ENCODE assay signal across 18 cellular contexts in the genomic region with DNA sequence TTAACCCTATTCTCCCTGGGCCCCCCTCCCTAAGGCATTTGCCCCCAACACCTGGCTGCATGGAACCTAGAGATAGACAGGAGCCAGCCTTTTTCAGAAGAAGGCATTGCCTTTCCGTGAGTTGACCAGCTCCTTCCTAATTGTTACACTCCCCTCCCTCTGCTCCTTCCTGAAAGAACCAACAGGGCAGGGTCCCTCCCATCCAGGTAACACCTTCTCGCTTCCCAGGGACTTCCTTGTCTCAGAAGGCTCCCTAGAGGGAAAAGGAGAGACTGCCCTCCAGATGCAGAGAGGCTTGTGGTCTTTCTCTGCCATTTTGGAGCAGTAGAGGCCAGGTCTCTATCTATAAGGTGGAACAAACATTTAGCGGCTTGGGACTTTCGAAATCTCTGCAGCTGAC.
"Had no signal": no experiment of that assay in that cellular context is flagged by ENCODE, and none has a peak within 500 bp of the region (broad histone marks: within the 10 kb centered on the region; RNA-seq: fewer than 3 reads in every experiment).

No MANE protein-coding gene starts in this region.

- H3K27me3 ChIP-seq: cardiac muscle cell, colonic mucosa, testis had no signal

- FAIRE-seq: small intestine had no signal

- H3K36me3 ChIP-seq: cardiac muscle cell, colonic mucosa, WERI-Rb-1 had no signal

- H3K9me3 ChIP-seq: colonic mucosa, testis had no signal

- H3K4me3 ChIP-seq: cardiac muscle cell, colonic mucosa, testis had no signal

- ATAC-seq: activated CD4-positive, alpha-beta T cell treated with anti-CD3 and anti-CD28 coated beads for 36 hours; natural killer cell; stimulated activated naive CD8-positive, alpha-beta T cell treated with anti-CD3 and anti-CD28 coated beads, Interleukin-15, Interleukin-2, amounts not matched to agents 100 U/mL and 50 U/mL, for 24 hours; T-helper 17 cell had no signal

- H3K4me1 ChIP-seq: colonic mucosa had no signal

- H3K27ac ChIP-seq: colonic mucosa, WERI-Rb-1 had no signal

- DNase-seq: activated CD4-positive, alpha-beta memory T cell treated with anti-CD3 and anti-CD28 coated beads for 36 hours; activated CD4-positive, alpha-beta T cell treated with anti-CD3 and anti-CD28 coated beads for 36 hours; activated naive CD4-positive, alpha-beta T cell treated with anti-CD3 and anti-CD28 coated beads, Interleukin-2, amount 50 U/mL, for 16 hours; activated T-cell treated with anti-CD3 and anti-CD28 coated beads, Interleukin-2, amount 50 U/mL, for 24 hours; colonic mucosa; left cardiac atrium; natural killer cell; nucleus accumbens; posterior cingulate gyrus; retina; small intestine; stimulated activated CD4-positive, alpha-beta T cell treated with anti-CD3 and anti-CD28 coated beads, Interleukin-4, amount 100 ng/mL, for 4 hours; stimulated activated CD8-positive, alpha-beta memory T cell treated with anti-CD3 and anti-CD28 coated beads, Interleukin-4, amount 100 ng/mL, for 48 hours; stimulated activated naive CD8-positive, alpha-beta T cell treated with anti-CD3 and anti-CD28 coated beads, Interleukin-15, Interleukin-2, amounts not matched to agents 100 U/mL and 50 U/mL, for 24 hours; T-helper 17 cell; testis; WERI-Rb-1 had no signal
